ENCODE assay signal across 9 cellular contexts in genomic region chr3:88000853-88001252, GRCh38. TPM values are rescaled to one million over a fixed set of nuclear protein-coding genes. Genes with fewer than 3 reads are reported as not detected.
A peak's percentile ranks its signal among the peaks of the same experiment; 100 is the strongest.
DNase-seq lines count a peak whose midpoint lies in the region; TF ChIP-seq lines count a peak whose summit lies in the region.
"Had no signal": no experiment of that assay in that cellular context is flagged by ENCODE, and none has a peak within 500 bp of the region (broad histone marks: within the 10 kb centered on the region; RNA-seq: fewer than 3 reads in every experiment).

No MANE protein-coding gene starts in this region.

- H3K79me2 ChIP-seq in SK-N-SH (ENCODE audit: insufficient read depth) (no peaks in the 10 kb centered on the region), fibroblast of lung (ENCODE audit: control insufficient read depth, insufficient read depth, low read length) (no peaks in the 10 kb centered on the region), parathyroid adenoma (no peaks in the 10 kb centered on the region)

- H3K9me3 ChIP-seq in SK-N-SH: no peaks in the 10 kb centered on the region
- no peaks in the 10 kb centered on the region for H3K9me3 ChIP-seq in fibroblast of lung (ENCODE audit: control insufficient read depth, insufficient read depth, low read depth, low read length)
- no peaks in the 10 kb centered on the region for H3K9me3 ChIP-seq in parathyroid adenoma (ENCODE audit: control insufficient read depth, low read length)
- H3K9me3 ChIP-seq in thyroid gland: no peaks in the 10 kb centered on the region

- H4K20me1 ChIP-seq in SK-N-SH (ENCODE audit: insufficient read depth): no peaks in the 10 kb centered on the region
- no peaks in the 10 kb centered on the region for H4K20me1 ChIP-seq in fibroblast of lung (ENCODE audit: control insufficient read depth, extremely low read depth, insufficient read depth, low read length)

- H3K9me2 ChIP-seq in SK-N-SH: no peaks in the 10 kb centered on the region; the same call in 1 of the 2 replicates

- H3K36me3 ChIP-seq in GM06990 (ENCODE audit: control insufficient read depth, insufficient read depth, low read length): no peaks in the 10 kb centered on the region
- H3K36me3 ChIP-seq in SK-N-SH (replicated peaks in 1 of 2; ENCODE audit: control insufficient read depth in 1 of 2, insufficient read depth in 2 of 2, low read length in 1 of 2): no peaks in the 10 kb centered on the region
- no peaks in the 10 kb centered on the region for H3K36me3 ChIP-seq in fibroblast of lung (ENCODE audit: control insufficient read depth, insufficient read depth, low read length)
- H3K36me3 ChIP-seq in parathyroid adenoma (ENCODE audit: control insufficient read depth, insufficient read depth, low read length): no peaks in the 10 kb centered on the region
- H3K36me3 ChIP-seq in thyroid gland: no peaks in the 10 kb centered on the region

- no peak for TF ChIP-seq RAD21 in SK-N-SH (IDR thresholded peaks at IDR 0.05; ENCODE audit: low read length)

- H2AFZ ChIP-seq in SK-N-SH (ENCODE audit: low read depth) (peak overlapping the region; percentile 49), fibroblast of lung (ENCODE audit: low read length) (peak overlapping the region; percentile 87), parathyroid adenoma (peak overlapping the region; percentile 51)

- WGBS in SK-N-SH (ENCODE audit: low lambda C conversion rate): 28% methylated on average over 13 of the region's 13 CpGs
- WGBS in thyroid gland, 2 donors: 40 to 44% methylated on average over 13 of the region's 13 CpGs

- H3K4me2 ChIP-seq in SK-N-SH: peak overlapping the region; percentile 70
- H3K4me2 ChIP-seq in fibroblast of lung (ENCODE audit: extremely low read depth, insufficient read depth, low read length): peak overlapping the region; percentile 90
- peak overlapping the region; percentile 79 for H3K4me2 ChIP-seq in parathyroid adenoma (ENCODE audit: low read length)

- H3K9ac ChIP-seq in SK-N-SH: no peak overlapping the region
- no peak overlapping the region for H3K9ac ChIP-seq in fibroblast of lung (ENCODE audit: insufficient read depth, low read length)
- no peak overlapping the region for H3K9ac ChIP-seq in parathyroid adenoma

- no peak for TF ChIP-seq EP300 in SK-N-SH (IDR thresholded peaks at IDR 0.05; ENCODE audit: borderline replicate concordance in 1 of 2, low read depth in 1 of 2, low read length in 1 of 2)

- H3F3A ChIP-seq in SK-N-SH (replicated peaks; ENCODE audit: insufficient read depth): no peaks in the 10 kb centered on the region

- TF ChIP-seq CTCF in GM06990 (IDR thresholded peaks at IDR 0.05; ENCODE audit: insufficient read depth, low read length, poor library complexity, severe bottlenecking): no peak
- TF ChIP-seq CTCF in SK-N-SH (IDR thresholded peaks at IDR 0.05): no peak
- no peak for TF ChIP-seq CTCF in fibroblast of lung (conservative IDR thresholded peaks at IDR 0.05 in 1 of 2, IDR thresholded peaks at IDR 0.05 in 1 of 2; ENCODE audit: low read depth in 1 of 2, low read length in 2 of 2)
- TF ChIP-seq CTCF in parathyroid adenoma (IDR thresholded peaks at IDR 0.05): no peak
- no peak for TF ChIP-seq CTCF in thyroid gland (IDR thresholded peaks at IDR 0.05)
- no peak for TF ChIP-seq CTCF in RWPE1 (conservative IDR thresholded peaks at IDR 0.05; ENCODE audit: low read depth)

- no peak for TF ChIP-seq POLR2A in thyroid gland (IDR thresholded peaks at IDR 0.05)

- H3K4me1 ChIP-seq in SK-N-SH (ENCODE audit: control insufficient read depth in 1 of 2, insufficient read depth in 2 of 2, low read depth in 1 of 2, low read length in 1 of 2) (peaks cover 3 to 6% of the 10 kb centered on the region in 2 experiments; a peak in 2 of 4 replicates), fibroblast of lung (ENCODE audit: control insufficient read depth, extremely low read depth, insufficient read depth, low read length) (no peaks in the 10 kb centered on the region), parathyroid adenoma (no peaks in the 10 kb centered on the region), thyroid gland (no peaks in the 10 kb centered on the region)

- H3K4me3 ChIP-seq in GM06990 (replicated peaks; ENCODE audit: low read depth, low read length) (peak overlapping the region; percentile 33; the same call in 1 of the 2 replicates), SK-N-SH (ENCODE audit: low read depth in 2 of 2, low read length in 1 of 2) (peak overlapping the region; percentile 34 to 42; a peak in 3 of 4 replicates), fibroblast of lung (replicated peaks in 1 of 4; ENCODE audit: control extremely low read depth in 1 of 4, insufficient read depth in 1 of 4, low read depth in 3 of 4, low read length in 4 of 4) (peak overlapping the region; percentile 5 to 64 (median 32)), parathyroid adenoma (ENCODE audit: low read depth, low read length) (peak overlapping the region; percentile 41), thyroid gland (replicated peaks in 1 of 3) (no peak overlapping the region)

- CTCF ChIA-PET in SK-N-SH (lab: Yijun Ruan, JAX) (interaction anchor here (0.8 to 1.3 kb wide), 2 partner anchors 650 to 702 kb away, joined by 3 to 6 read pairs; no protein-coding TSS in a partner anchor), RWPE1 (lab: Yijun Ruan, JAX) (no interaction called here)

- H3K27ac ChIP-seq in SK-N-SH (ENCODE audit: low read depth in 2 of 2, low read length in 1 of 2) (no peak overlapping the region), fibroblast of lung (ENCODE audit: insufficient read depth, low read length) (no peak overlapping the region), parathyroid adenoma (no peak overlapping the region), thyroid gland (no peak overlapping the region), RWPE1 (no peak overlapping the region)

- DNase-seq in GM06990 (ENCODE audit: extremely low read depth, insufficient read length) (no peak), SK-N-SH (peak; percentile 12), fibroblast of lung (ENCODE audit: low read depth in 2 of 2) (peak; percentile 11 to 34), thyroid gland (no peak), NCI-H1092 treated with DMSO at 0.1 percent for 48 hours (lab: John Stamatoyannopoulos, UW) (no peak), RWPE1 (ENCODE audit: low spot score) (no peak), GM19240 (ENCODE audit: insufficient read length, low spot score) (no peak)
- DNase-seq: activated effector memory CD4-positive, alpha-beta T cell treated with Interleukin-2 at 50 U/mL for 16 hours had no signal

- POLR2A ChIA-PET in SK-N-SH (lab: Yijun Ruan, JAX): interaction anchor here (0.6 kb wide), 1 partner anchor 113 kb away, joined by 3 read pairs; no protein-coding TSS in a partner anchor
- POLR2A ChIA-PET in RWPE1 (lab: Yijun Ruan, JAX; ENCODE audit: low non-redundant PET): no interaction called here

- intact Hi-C loops in thyroid gland (cut with DNase I): no loop called here

- H3K27me3 ChIP-seq in GM06990 (replicated peaks; ENCODE audit: control insufficient read depth, insufficient read depth, low read length) (no peaks in the 10 kb centered on the region), SK-N-SH (ENCODE audit: insufficient read depth) (peaks cover 14% of the 10 kb centered on the region; the same call in 1 of the 2 replicates), fibroblast of lung (ENCODE audit: control insufficient read depth, insufficient read depth, low read length) (no peaks in the 10 kb centered on the region), parathyroid adenoma (ENCODE audit: control insufficient read depth, insufficient read depth, low read length) (no peaks in the 10 kb centered on the region), thyroid gland (no peaks in the 10 kb centered on the region)

TF ChIP-seq in SK-N-SH, 30 proteins besides CTCF, POLR2A, EP300 and RAD21:
- no peak for TF ChIP-seq MAX (IDR thresholded peaks at IDR 0.05; ENCODE audit: low read depth)
- TF ChIP-seq NRF1 (IDR thresholded peaks at IDR 0.05; ENCODE audit: low read depth, low read length): peak; percentile 37; the same call in 1 of the 2 replicates

RNA-seq across cellular contexts. Expression of gene CGGBP1, which starts 58.0 kb away (rescaled TPM):
- polyA plus RNA-seq in SK-N-SH (2012; rRNA removed): 34.5 and 38.3 TPM in 2 replicates
- polyA plus RNA-seq in SK-N-SH (2012; cell fraction: cytosol; rRNA removed): 34.9 and 38.4 TPM in 2 replicates
- 65.5 and 68.7 TPM in 2 replicates for polyA plus RNA-seq in SK-N-SH (2012; cell fraction: nucleus; rRNA removed)
- total RNA-seq in fibroblast of lung: 56.5 and 71.0 TPM in 2 replicates
- 61.1 and 70.8 TPM in 2 replicates for polyA plus RNA-seq in fibroblast of lung
- polyA plus RNA-seq in fibroblast of lung (2012): 38.4 and 43.3 TPM in 2 replicates
- polyA minus RNA-seq in fibroblast of lung (ENCODE audit: low replicate concordance): 22.7 and 32.5 TPM in 2 replicates
- 100 to 1,000 TPM in 1 of 4 donors, 10 to 100 TPM in 3; 85.7 to 122 (median 90.9) TPM for total RNA-seq in thyroid gland

RNA-seq across cellular contexts. Expression of gene ZNF654, which starts 58.2 kb away (rescaled TPM):
- 1.6 and 1.7 TPM in 2 replicates for polyA plus RNA-seq in SK-N-SH (2012; rRNA removed)
- 1.6 and 2.3 TPM in 2 replicates for polyA plus RNA-seq in SK-N-SH (2012; cell fraction: cytosol; rRNA removed)
- 1.6 and 3.0 TPM in 2 replicates for polyA plus RNA-seq in SK-N-SH (2012; cell fraction: nucleus; rRNA removed)
- 14.4 and 16.3 TPM in 2 replicates for total RNA-seq in fibroblast of lung
- 4.3 and 6.5 TPM in 2 replicates for polyA plus RNA-seq in fibroblast of lung
- 3.4 and 6.2 TPM in 2 replicates for polyA plus RNA-seq in fibroblast of lung (2012)
- 1.4 and 3.2 TPM in 2 replicates for polyA minus RNA-seq in fibroblast of lung (ENCODE audit: low replicate concordance)
- total RNA-seq in thyroid gland: 10 to 100 TPM; 14.0 to 28.8 (median 15.7) TPM

Comparison
In these comparisons a context has a peak if more than half of its experiments do, and no peak if none do; other contexts are left out.
1. DNase-seq: peak in SK-N-SH (single experiment) and fibroblast of lung (2 of 2); none in GM06990 (single experiment), thyroid gland (0 of 2), NCI-H1092 treated with DMSO at 0.1 percent for 48 hours (single experiment), RWPE1 (single experiment) and GM19240 (single experiment).
2. H3K4me3 ChIP-seq: peak in GM06990 (single experiment), SK-N-SH (2 of 2), fibroblast of lung (4 of 4) and parathyroid adenoma (single experiment); none in thyroid gland (0 of 3).
3. Peak in every context shown above with its lines, with median percentiles within 50 percentile points of each other: H2AFZ ChIP-seq and H3K4me2 ChIP-seq.